Comparison of ENCODE assay signal across 37 cellular contexts in the genomic region with DNA sequence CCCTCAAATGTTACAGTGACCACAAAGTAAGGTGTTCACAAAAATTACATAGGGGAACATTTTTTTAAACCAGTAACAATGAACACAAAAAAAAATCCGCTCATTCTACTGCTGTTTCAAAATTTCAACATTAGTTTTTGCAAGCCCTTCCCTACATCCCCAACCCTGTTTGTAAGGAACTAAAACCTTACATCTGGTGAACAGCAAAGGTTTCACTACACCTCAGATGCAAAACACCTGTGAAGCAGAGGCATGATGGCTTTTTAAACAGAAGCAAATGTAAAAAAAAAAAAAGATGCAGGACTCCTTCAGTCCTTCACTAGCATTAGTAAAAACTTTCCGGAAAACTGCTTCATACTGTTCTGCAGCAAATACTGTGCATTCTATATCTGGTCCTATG.
"Had no signal": no experiment of that assay in that cellular context is flagged by ENCODE, and none has a peak within 500 bp of the region (broad histone marks: within the 10 kb centered on the region; RNA-seq: fewer than 3 reads in every experiment).

No MANE protein-coding gene starts in this region.

- H3K4me1 Mint-ChIP-seq: activated naive CD4-positive, alpha-beta T cell treated with anti-CD3 and anti-CD28 coated beads, Interleukin-2, amount 10 ng/mL, durations not matched to agents 7 days and 5 days; activated naive CD4-positive, alpha-beta T cell treated with anti-CD3 and anti-CD28 coated beads, Interleukin-2, amount 50 U/mL, for 24 hours; activated naive CD8-positive, alpha-beta T cell treated with anti-CD3 and anti-CD28 coated beads for 36 hours; activated naive CD8-positive, alpha-beta T cell treated with anti-CD3 and anti-CD28 coated beads, Interleukin-2, amount 10 ng/mL, durations not matched to agents 7 days and 5 days; activated naive CD8-positive, alpha-beta T cell treated with anti-CD3 and anti-CD28 coated beads, Interleukin-2, amount 50 U/mL, for 24 hours; activated T-helper 17 cell treated with anti-CD3 and anti-CD28 coated beads, Interleukin-2, amount 50 U/mL, for 72 hours; central memory CD8-positive, alpha-beta T cell had no signal

- H3K27me3 ChIP-seq: adrenal gland, ascending aorta, body of pancreas, brain microvascular endothelial cell, breast epithelium, cardiac muscle cell had no signal

- H3K36me3 ChIP-seq: adrenal gland, ascending aorta, brain microvascular endothelial cell, breast epithelium, cardiac muscle cell had no signal

- H3K27ac Mint-ChIP-seq: activated naive CD4-positive, alpha-beta T cell treated with anti-CD3 and anti-CD28 coated beads for 36 hours; activated naive CD4-positive, alpha-beta T cell treated with anti-CD3 and anti-CD28 coated beads, Interleukin-2, amount 10 ng/mL, durations not matched to agents 7 days and 5 days; activated naive CD4-positive, alpha-beta T cell treated with anti-CD3 and anti-CD28 coated beads, Interleukin-2, amount 50 U/mL, for 24 hours; activated naive CD4-positive, alpha-beta T cell treated with anti-CD3 and anti-CD28 coated beads, Interleukin-2, amount 50 U/mL, for 72 hours; activated naive CD8-positive, alpha-beta T cell; activated naive CD8-positive, alpha-beta T cell treated with anti-CD3 and anti-CD28 coated beads for 36 hours; activated naive CD8-positive, alpha-beta T cell treated with anti-CD3 and anti-CD28 coated beads, Interleukin-2, amount 10 ng/mL, durations not matched to agents 7 days and 5 days; activated naive CD8-positive, alpha-beta T cell treated with anti-CD3 and anti-CD28 coated beads, Interleukin-2, amount 50 U/mL, for 24 hours; activated T-cell treated with anti-CD3 and anti-CD28 coated beads, Interleukin-2, amount 50 U/mL, for 24 hours; activated T-cell treated with anti-CD3 and anti-CD28 coated beads, Interleukin-2, amount 50 U/mL, for 72 hours; activated T-helper 1 cell treated with anti-CD3 and anti-CD28 coated beads, Interleukin-12 subunit alpha, Interleukin-12 subunit beta, Interleukin-2, Interleukin-4 antibody, amounts not matched to agents 30 ng/mL and 10 ng/mL and 1 ng/mL, durations not matched to agents 14 hours and 24 hours and 36 hours; activated T-helper 17 cell treated with anti-CD3 and anti-CD28 coated beads, Interleukin-2, amount 50 U/mL, for 72 hours; activated T-helper 2 cell treated with anti-CD3 and anti-CD28 coated beads, Interferon-gamma antibody, Interleukin-2, Interleukin-4, amounts not matched to agents 10 μg/mL and 5 μg/mL and 100 μg/mL, durations not matched to agents 14 hours and 24 hours and 36 hours; brain had no signal

- H3K9me3 Mint-ChIP-seq: activated naive CD4-positive, alpha-beta T cell treated with anti-CD3 and anti-CD28 coated beads, Interleukin-2, amount 10 ng/mL, durations not matched to agents 7 days and 5 days had no signal

- ATAC-seq: activated naive CD4-positive, alpha-beta T cell treated with anti-CD3 and anti-CD28 coated beads, Interleukin-2, amount 50 U/mL, for 72 hours; activated naive CD8-positive, alpha-beta T cell treated with anti-CD3 and anti-CD28 coated beads, Interleukin-2, amount 50 U/mL, for 24 hours; activated T-cell treated with anti-CD3 and anti-CD28 coated beads, Interleukin-2, amount 50 U/mL, for 4 hours; activated T-cell treated with anti-CD3 and anti-CD28 coated beads, Interleukin-2, amount 50 U/mL, for 72 hours; activated T-helper 17 cell treated with anti-CD3 and anti-CD28 coated beads, Interleukin-2, amount 50 U/mL, for 72 hours; body of pancreas had no signal

- DNase-seq: activated effector memory CD4-positive, alpha-beta T cell treated with anti-CD3 and anti-CD28 coated beads, Interleukin-2, amount 50 U/mL, for 16 hours; activated effector memory CD4-positive, alpha-beta T cell treated with Interleukin-2 at 50 U/mL for 16 hours; activated gamma-delta T cell; activated gamma-delta T cell treated with Interleukin-2 at 50 U/mL for 16 hours; activated naive CD4-positive, alpha-beta T cell; activated naive CD4-positive, alpha-beta T cell treated with anti-CD3 and anti-CD28 coated beads for 36 hours; activated naive CD4-positive, alpha-beta T cell treated with anti-CD3 and anti-CD28 coated beads, Interleukin-2, amount 10 ng/mL, durations not matched to agents 7 days and 5 days; activated naive CD4-positive, alpha-beta T cell treated with anti-CD3 and anti-CD28 coated beads, Interleukin-2, amount 50 U/mL, for 16 hours; activated naive CD4-positive, alpha-beta T cell treated with Interleukin-2 at 50 U/mL for 16 hours; activated naive CD8-positive, alpha-beta T cell treated with anti-CD3 and anti-CD28 coated beads for 36 hours; activated naive CD8-positive, alpha-beta T cell treated with anti-CD3 and anti-CD28 coated beads, Interleukin-2, amount 10 ng/mL, durations not matched to agents 7 days and 5 days; activated naive CD8-positive, alpha-beta T cell treated with anti-CD3 and anti-CD28 coated beads, Interleukin-2, amount 50 U/mL, for 24 hours; activated T-cell treated with anti-CD3 and anti-CD28 coated beads, Interleukin-2, amount 50 U/mL, for 24 hours; activated T-cell treated with anti-CD3 and anti-CD28 coated beads, Interleukin-2, amount 50 U/mL, for 4 hours; activated T-cell treated with anti-CD3 and anti-CD28 coated beads, Interleukin-2, amount 50 U/mL, for 48 hours; activated T-cell treated with anti-CD3 and anti-CD28 coated beads, Interleukin-2, amount 50 U/mL, for 72 hours; adrenal gland; amniotic stem cell; amygdala; anterior cingulate cortex; aorta; body of pancreas; brain microvascular endothelial cell; caudate nucleus; central memory CD4-positive, alpha-beta T cell; cerebellar nuclear complex had no signal

- H3K9me3 ChIP-seq: adrenal gland, ascending aorta, body of pancreas, breast epithelium had no signal

- H3K4me1 ChIP-seq: adrenal gland, ascending aorta, body of pancreas, breast epithelium had no signal

- H3K27ac ChIP-seq: adrenal gland, ascending aorta, body of pancreas, brain microvascular endothelial cell, breast epithelium, cardiac muscle cell had no signal

- H3K4me3 Mint-ChIP-seq: activated naive CD4-positive, alpha-beta T cell treated with anti-CD3 and anti-CD28 coated beads for 36 hours; activated naive CD4-positive, alpha-beta T cell treated with anti-CD3 and anti-CD28 coated beads, Interleukin-2, amount 10 ng/mL, durations not matched to agents 7 days and 5 days; activated naive CD4-positive, alpha-beta T cell treated with anti-CD3 and anti-CD28 coated beads, Interleukin-2, amount 50 U/mL, for 24 hours; activated naive CD8-positive, alpha-beta T cell; activated naive CD8-positive, alpha-beta T cell treated with anti-CD3 and anti-CD28 coated beads for 36 hours; activated naive CD8-positive, alpha-beta T cell treated with anti-CD3 and anti-CD28 coated beads, Interleukin-2, amount 10 ng/mL, durations not matched to agents 7 days and 5 days; activated naive CD8-positive, alpha-beta T cell treated with anti-CD3 and anti-CD28 coated beads, Interleukin-2, amount 50 U/mL, for 24 hours; activated T-cell treated with anti-CD3 and anti-CD28 coated beads, Interleukin-2, amount 50 U/mL, for 24 hours; activated T-cell treated with anti-CD3 and anti-CD28 coated beads, Interleukin-2, amount 50 U/mL, for 4 hours; activated T-cell treated with anti-CD3 and anti-CD28 coated beads, Interleukin-2, amount 50 U/mL, for 72 hours; activated T-helper 1 cell treated with anti-CD3 and anti-CD28 coated beads, Interleukin-12 subunit alpha, Interleukin-12 subunit beta, Interleukin-2, Interleukin-4 antibody, amounts not matched to agents 30 ng/mL and 10 ng/mL and 1 ng/mL, durations not matched to agents 14 hours and 24 hours and 36 hours; activated T-helper 17 cell treated with anti-CD3 and anti-CD28 coated beads, Interleukin-2, amount 50 U/mL, for 72 hours; brain; central memory CD8-positive, alpha-beta T cell had no signal

- H3K4me3 ChIP-seq: adrenal gland, ascending aorta, body of pancreas, breast epithelium, cardiac muscle cell had no signal

- H3K36me3 Mint-ChIP-seq: activated naive CD4-positive, alpha-beta T cell treated with anti-CD3 and anti-CD28 coated beads, Interleukin-2, amount 10 ng/mL, durations not matched to agents 7 days and 5 days; activated naive CD4-positive, alpha-beta T cell treated with anti-CD3 and anti-CD28 coated beads, Interleukin-2, amount 50 U/mL, for 24 hours; activated naive CD8-positive, alpha-beta T cell; activated naive CD8-positive, alpha-beta T cell treated with anti-CD3 and anti-CD28 coated beads for 36 hours; activated naive CD8-positive, alpha-beta T cell treated with anti-CD3 and anti-CD28 coated beads, Interleukin-2, amount 10 ng/mL, durations not matched to agents 7 days and 5 days; brain had no signal

- H3K27me3 Mint-ChIP-seq: activated naive CD4-positive, alpha-beta T cell treated with anti-CD3 and anti-CD28 coated beads, Interleukin-2, amount 10 ng/mL, durations not matched to agents 7 days and 5 days; activated naive CD8-positive, alpha-beta T cell treated with anti-CD3 and anti-CD28 coated beads for 36 hours; activated naive CD8-positive, alpha-beta T cell treated with anti-CD3 and anti-CD28 coated beads, Interleukin-2, amount 10 ng/mL, durations not matched to agents 7 days and 5 days had no signal
